ENCODE assay signal across 31 cellular contexts in the genomic region with DNA sequence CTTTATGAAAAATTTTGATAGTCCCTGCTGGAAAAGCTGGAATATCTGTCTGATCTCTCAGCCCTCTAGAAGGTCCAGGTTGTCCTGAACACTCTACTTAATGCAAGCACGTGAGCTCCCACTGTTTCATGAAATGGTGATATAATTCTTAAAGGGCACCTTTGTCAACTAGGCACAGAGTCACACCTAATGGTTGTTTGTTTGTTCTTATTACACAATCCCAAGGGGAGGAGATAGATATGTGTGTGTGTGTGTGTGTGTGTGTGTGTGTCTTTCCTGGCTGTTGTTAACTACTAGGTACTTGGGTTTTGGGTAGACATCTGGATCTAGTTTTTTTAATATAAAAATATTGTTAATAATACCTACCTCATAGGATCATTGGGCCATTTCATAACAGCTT.
"Had no signal": no experiment of that assay in that cellular context is flagged by ENCODE, and none has a peak within 500 bp of the region (broad histone marks: within the 10 kb centered on the region; RNA-seq: fewer than 3 reads in every experiment).

No MANE protein-coding gene starts in this region.

- H3K27ac Mint-ChIP-seq: activated CD4-positive, alpha-beta T cell treated with anti-CD3 and anti-CD28 coated beads, Interleukin-2, amount 10 ng/mL, durations not matched to agents 24 days and 14 days; activated CD8-positive, alpha-beta T cell treated with anti-CD3 and anti-CD28 coated beads for 36 hours; activated naive CD4-positive, alpha-beta T cell treated with anti-CD3 and anti-CD28 coated beads, Interleukin-2, amount 50 U/mL, for 24 hours; activated naive CD8-positive, alpha-beta T cell treated with anti-CD3 and anti-CD28 coated beads, Interleukin-2, amount 10 ng/mL, durations not matched to agents 7 days and 5 days; activated T-helper 17 cell treated with anti-CD3 and anti-CD28 coated beads, Interleukin-2, amount 50 U/mL, for 72 hours; T-helper 1 cell treated with Interleukin-12 subunit alpha and Interleukin-12 subunit beta and Interleukin-4 antibody, amounts not matched to agents 30 μg/mL and 1 μg/mL, for 36 hours; T-helper 2 cell treated with Interferon-gamma antibody and Interleukin-4, amounts not matched to agents 5 μg/mL and 100 μg/mL, for 36 hours had no signal

- H3K36me3 Mint-ChIP-seq: activated naive CD4-positive, alpha-beta T cell treated with anti-CD3 and anti-CD28 coated beads, Interleukin-2, amount 50 U/mL, for 24 hours; activated naive CD8-positive, alpha-beta T cell treated with anti-CD3 and anti-CD28 coated beads, Interleukin-2, amount 10 ng/mL, durations not matched to agents 7 days and 5 days had no signal

- H3K4me3 Mint-ChIP-seq: activated CD4-positive, alpha-beta T cell treated with anti-CD3 and anti-CD28 coated beads, Interleukin-2, amount 10 ng/mL, durations not matched to agents 24 days and 14 days; activated CD8-positive, alpha-beta T cell treated with anti-CD3 and anti-CD28 coated beads for 36 hours; activated naive CD4-positive, alpha-beta T cell treated with anti-CD3 and anti-CD28 coated beads, Interleukin-2, amount 50 U/mL, for 24 hours; activated naive CD8-positive, alpha-beta T cell treated with anti-CD3 and anti-CD28 coated beads, Interleukin-2, amount 10 ng/mL, durations not matched to agents 7 days and 5 days; activated T-cell treated with anti-CD3 and anti-CD28 coated beads, Interleukin-2, amount 50 U/mL, for 72 hours; activated T-helper 17 cell treated with anti-CD3 and anti-CD28 coated beads, Interleukin-2, amount 50 U/mL, for 72 hours; T-helper 1 cell treated with Interleukin-12 subunit alpha and Interleukin-12 subunit beta and Interleukin-4 antibody, amounts not matched to agents 30 μg/mL and 1 μg/mL, for 36 hours; T-helper 2 cell treated with Interferon-gamma antibody and Interleukin-4, amounts not matched to agents 5 μg/mL and 100 μg/mL, for 36 hours had no signal

- H3K9me3 Mint-ChIP-seq: activated CD4-positive, alpha-beta T cell treated with anti-CD3 and anti-CD28 coated beads, Interleukin-2, amount 10 ng/mL, durations not matched to agents 24 days and 14 days; activated CD8-positive, alpha-beta T cell treated with anti-CD3 and anti-CD28 coated beads for 36 hours; activated naive CD4-positive, alpha-beta T cell treated with anti-CD3 and anti-CD28 coated beads, Interleukin-2, amount 50 U/mL, for 24 hours; activated naive CD8-positive, alpha-beta T cell treated with anti-CD3 and anti-CD28 coated beads, Interleukin-2, amount 10 ng/mL, durations not matched to agents 7 days and 5 days; activated T-cell treated with anti-CD3 and anti-CD28 coated beads, Interleukin-2, amount 50 U/mL, for 72 hours; T-helper 1 cell treated with Interleukin-12 subunit alpha and Interleukin-12 subunit beta and Interleukin-4 antibody, amounts not matched to agents 30 μg/mL and 1 μg/mL, for 36 hours; T-helper 2 cell treated with Interferon-gamma antibody and Interleukin-4, amounts not matched to agents 5 μg/mL and 100 μg/mL, for 36 hours had no signal

- H3K27me3 Mint-ChIP-seq: activated CD4-positive, alpha-beta T cell treated with anti-CD3 and anti-CD28 coated beads, Interleukin-2, amount 10 ng/mL, durations not matched to agents 24 days and 14 days; activated naive CD8-positive, alpha-beta T cell treated with anti-CD3 and anti-CD28 coated beads, Interleukin-2, amount 10 ng/mL, durations not matched to agents 7 days and 5 days had no signal

- H3K4me3 ChIP-seq: ascending aorta, breast epithelium, MG63, SJCRH30, SK-N-MC had no signal

- ATAC-seq: activated CD8-positive, alpha-beta T cell treated with anti-CD3 and anti-CD28 coated beads for 36 hours; activated T-cell treated with anti-CD3 and anti-CD28 coated beads, Interleukin-2, amount 50 U/mL, for 72 hours; activated T-helper 17 cell treated with anti-CD3 and anti-CD28 coated beads, Interleukin-2, amount 50 U/mL, for 72 hours; Panc1 had no signal

- H3K4me1 Mint-ChIP-seq: activated CD4-positive, alpha-beta T cell treated with anti-CD3 and anti-CD28 coated beads, Interleukin-2, amount 10 ng/mL, durations not matched to agents 24 days and 14 days; activated naive CD4-positive, alpha-beta T cell treated with anti-CD3 and anti-CD28 coated beads, Interleukin-2, amount 50 U/mL, for 24 hours; activated naive CD8-positive, alpha-beta T cell treated with anti-CD3 and anti-CD28 coated beads, Interleukin-2, amount 10 ng/mL, durations not matched to agents 7 days and 5 days; activated T-helper 17 cell treated with anti-CD3 and anti-CD28 coated beads, Interleukin-2, amount 50 U/mL, for 72 hours had no signal

- DNase-seq: activated CD4-positive, alpha-beta T cell treated with anti-CD3 and anti-CD28 coated beads, Interleukin-2, amount 10 ng/mL, durations not matched to agents 24 days and 14 days; activated CD4-positive, alpha-beta T cell treated with anti-CD3 and anti-CD28 coated beads, Interleukin-2, amount 50 U/mL, for 4 hours; activated CD8-positive, alpha-beta T cell treated with anti-CD3 and anti-CD28 coated beads for 36 hours; activated gamma-delta T cell; activated naive CD4-positive, alpha-beta T cell treated with Interleukin-2 at 50 U/mL for 16 hours; activated naive CD8-positive, alpha-beta T cell treated with anti-CD3 and anti-CD28 coated beads, Interleukin-2, amount 10 ng/mL, durations not matched to agents 7 days and 5 days; activated T-cell treated with anti-CD3 and anti-CD28 coated beads, Interleukin-2, amount 50 U/mL, for 1 hour; activated T-cell treated with anti-CD3 and anti-CD28 coated beads, Interleukin-2, amount 50 U/mL, for 72 hours; amygdala; Kasumi-1; MG63; MV-4-11; NCI-H1092; NCI-H146; NCI-H187; NCI-H2029 treated with DMSO at 0.1 percent for 48 hours; NCI-H2107; NCI-H2171; NCI-H510A; NCI-H526; NCI-H774; SHP77; SJCRH30 had no signal
